ENCODE assay signal across 20 cellular contexts in genomic region chr2:128633501-128633900, GRCh38.
"Had no signal": no experiment of that assay in that cellular context is flagged by ENCODE, and none has a peak within 500 bp of the region (broad histone marks: within the 10 kb centered on the region; RNA-seq: fewer than 3 reads in every experiment).

No MANE protein-coding gene starts in this region.

- H3K9me3 ChIP-seq: body of pancreas, left ventricle myocardium inferior, mucosa of descending colon, right atrium auricular region, tibial nerve, vagina had no signal

- H3K9me3 Mint-ChIP-seq: activated naive CD4-positive, alpha-beta T cell treated with anti-CD3 and anti-CD28 coated beads, Interleukin-2, amount 10 ng/mL, durations not matched to agents 7 days and 5 days; memory B cell; T-cell had no signal

- H3K27ac Mint-ChIP-seq: activated naive CD4-positive, alpha-beta T cell treated with anti-CD3 and anti-CD28 coated beads, Interleukin-2, amount 10 ng/mL, durations not matched to agents 7 days and 5 days; memory B cell; naive thymus-derived CD4-positive, alpha-beta T cell; T-cell had no signal

- H3K27me3 ChIP-seq: body of pancreas, right atrium auricular region, tibial nerve, vagina had no signal

- H3K4me1 Mint-ChIP-seq: activated naive CD4-positive, alpha-beta T cell treated with anti-CD3 and anti-CD28 coated beads, Interleukin-2, amount 10 ng/mL, durations not matched to agents 7 days and 5 days; memory B cell; naive thymus-derived CD4-positive, alpha-beta T cell; T-cell had no signal

- H3K4me1 ChIP-seq: body of pancreas, left ventricle myocardium inferior, right atrium auricular region, vagina had no signal

- H3K4me3 ChIP-seq: body of pancreas, left ventricle myocardium inferior, mucosa of descending colon, right atrium auricular region, tibial nerve, vagina had no signal

- DNase-seq: activated CD4-positive, CD25-positive, alpha-beta regulatory T cell treated with anti-CD3 and anti-CD28 coated beads, Interleukin-2, amount 50 U/mL, for 72 hours; activated naive CD4-positive, alpha-beta T cell treated with anti-CD3 and anti-CD28 coated beads, Interleukin-2, amount 10 ng/mL, durations not matched to agents 7 days and 5 days; activated T-cell treated with anti-CD3 and anti-CD28 coated beads, Interleukin-2, amount 50 U/mL, for 1 hour; body of pancreas; cerebellar nuclear complex; hippocampal formation; left ventricle myocardium inferior; mucosa of descending colon; naive thymus-derived CD4-positive, alpha-beta T cell; small intestine; stimulated activated CD4-positive, alpha-beta T cell treated with anti-CD3 and anti-CD28 coated beads, Interleukin-4, amount 100 ng/mL, for 24 hours; stimulated activated naive CD4-positive, alpha-beta T cell; substantia nigra; T-helper 9 cell had no signal

- H3K36me3 ChIP-seq: left ventricle myocardium inferior, right atrium auricular region, tibial nerve, vagina had no signal

- H3K27ac ChIP-seq: body of pancreas, epithelial cell of prostate, left ventricle myocardium inferior, right atrium auricular region, tibial nerve, vagina had no signal

- H3K4me3 Mint-ChIP-seq: activated naive CD4-positive, alpha-beta T cell treated with anti-CD3 and anti-CD28 coated beads, Interleukin-2, amount 10 ng/mL, durations not matched to agents 7 days and 5 days; memory B cell; naive thymus-derived CD4-positive, alpha-beta T cell; T-cell had no signal

- H3K36me3 Mint-ChIP-seq: activated naive CD4-positive, alpha-beta T cell treated with anti-CD3 and anti-CD28 coated beads, Interleukin-2, amount 10 ng/mL, durations not matched to agents 7 days and 5 days; memory B cell; naive thymus-derived CD4-positive, alpha-beta T cell; T-cell had no signal

- ATAC-seq: body of pancreas; mucosa of descending colon; naive thymus-derived CD4-positive, alpha-beta T cell; T-cell had no signal
